Comparison of ENCODE assay signal across 15 cellular contexts in the genomic region with DNA sequence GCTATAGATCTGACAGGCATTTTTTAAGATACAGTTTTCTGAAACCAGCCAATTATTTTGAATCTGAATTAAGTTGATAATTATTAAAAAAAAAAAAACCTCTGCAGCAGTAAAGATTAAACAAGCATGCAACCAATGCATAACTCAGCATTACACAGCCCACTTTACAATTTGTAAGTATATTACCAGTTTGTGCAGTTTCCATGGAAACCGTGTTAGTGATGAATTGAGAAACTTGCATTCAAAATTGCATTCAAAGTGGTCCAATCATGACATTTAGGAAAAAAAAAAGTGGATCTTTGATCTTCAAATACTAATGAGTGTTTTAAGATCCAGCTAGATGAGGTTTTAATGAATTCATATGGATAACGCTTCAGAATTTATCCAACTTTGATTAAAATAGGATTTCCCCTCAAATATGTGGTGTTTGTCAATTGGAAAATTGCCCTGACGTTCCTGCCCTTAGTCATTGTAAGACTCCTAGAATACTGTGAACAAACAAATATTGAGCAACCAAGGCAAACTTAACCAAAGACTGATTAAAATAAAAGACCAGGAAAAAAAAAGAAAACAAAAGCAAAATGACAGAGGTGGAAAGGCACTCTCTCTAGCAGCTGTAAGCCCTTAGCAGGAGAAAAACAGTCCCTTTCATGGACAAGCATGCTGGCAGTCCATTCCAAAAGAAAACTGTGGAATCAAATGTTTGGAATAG.
DNase-seq lines count a peak whose midpoint lies in the region; ATAC-seq and TF ChIP-seq lines count a peak whose summit lies in the region.
"Had no signal": no experiment of that assay in that cellular context is flagged by ENCODE, and none has a peak within 500 bp of the region (broad histone marks: within the 10 kb centered on the region; RNA-seq: fewer than 3 reads in every experiment).

No MANE protein-coding gene starts in this region.

- TF ChIP-seq CTCF in brain (conservative IDR thresholded peaks at IDR 0.05) (no peak), hepatocyte (IDR thresholded peaks at IDR 0.05; ENCODE audit: poor library complexity) (no peak), ascending aorta (IDR thresholded peaks at IDR 0.05) (no peak)

- 69% methylated on average over 3 of the region's 3 CpGs for WGBS in hepatocyte (ENCODE audit: low lambda C conversion rate, missing lambda C conversion rate)

- H2AFZ ChIP-seq in ACC112 (ENCODE audit: low read length, unreplicated experiment) (peak overlapping the region; percentile 28), hepatocyte (no peak overlapping the region)
- H2AFZ ChIP-seq: PC-9 had no signal

- no peaks in the 10 kb centered on the region for H3K27me3 Mint-ChIP-seq in brain

- H3K9me3 Mint-ChIP-seq in brain = no peaks in the 10 kb centered on the region

- H3K4me3 ChIP-seq in ACC112 (ENCODE audit: low read depth, low read length) = peak overlapping the region; percentile 23; the same call in 1 of the 2 replicates
- no peak overlapping the region for H3K4me3 ChIP-seq in hepatocyte
- no peak overlapping the region for H3K4me3 ChIP-seq in ascending aorta
- H3K4me3 ChIP-seq: PC-9 had no signal

- H3K4me1 ChIP-seq in ACC112 (ENCODE audit: control insufficient read depth, insufficient read depth, low read length, unreplicated experiment) (peaks cover 10% of the 10 kb centered on the region), hepatocyte (ENCODE audit: insufficient read depth) (no peaks in the 10 kb centered on the region), ascending aorta (no peaks in the 10 kb centered on the region)
- H3K4me1 ChIP-seq: foreskin keratinocyte had no signal

- ATAC-seq in GM21825 (IDR thresholded peaks at IDR 0.05; ENCODE audit: unreplicated experiment) = no peak
- ATAC-seq: foreskin keratinocyte had no signal

- H3K27me3 ChIP-seq in ACC112 (ENCODE audit: insufficient read depth, low read length) = no peaks in the 10 kb centered on the region
- no peaks in the 10 kb centered on the region for H3K27me3 ChIP-seq in hepatocyte
- no peaks in the 10 kb centered on the region for H3K27me3 ChIP-seq in ascending aorta
- H3K27me3 ChIP-seq: foreskin keratinocyte had no signal

- H3K36me3 ChIP-seq in ACC112 (ENCODE audit: insufficient read depth, low read length) (no peaks in the 10 kb centered on the region), hepatocyte (replicated peaks; ENCODE audit: insufficient read depth, low read depth) (no peaks in the 10 kb centered on the region), ascending aorta (no peaks in the 10 kb centered on the region)

- H3K4me1 Mint-ChIP-seq in brain = peaks cover 68% of the 10 kb centered on the region

- H3K9me2 ChIP-seq in hepatocyte (replicated peaks; ENCODE audit: insufficient read depth) = no peaks in the 10 kb centered on the region
- H3K9me2 ChIP-seq: SK-N-SH had no signal

- H3K9me3 ChIP-seq in hepatocyte (ENCODE audit: low read depth) = no peaks in the 10 kb centered on the region
- no peaks in the 10 kb centered on the region for H3K9me3 ChIP-seq in ascending aorta
- H3K9me3 ChIP-seq: SK-N-SH had no signal

- H3K36me3 Mint-ChIP-seq in brain = peaks cover 24% of the 10 kb centered on the region

- H3K4me2 ChIP-seq in hepatocyte = peak overlapping the region; percentile 12
- H3K4me2 ChIP-seq: PC-9, SK-N-SH had no signal

- peak overlapping the region; percentile 10 to 93 (median 28) for H3K27ac Mint-ChIP-seq in brain

- intact Hi-C loops in ascending aorta (cut with DNase I) = no loop called here

- H4K20me1 ChIP-seq in hepatocyte (ENCODE audit: insufficient read depth, poor library complexity, severe bottlenecking) = no peaks in the 10 kb centered on the region

- H3K27ac ChIP-seq in ACC112 (ENCODE audit: low read depth, low read length) (peak overlapping the region; percentile 67), hepatocyte (peak overlapping the region; percentile 52), ascending aorta (no peak overlapping the region)
- H3K27ac ChIP-seq: foreskin keratinocyte, PC-9 had no signal

- DNase-seq in GM04504 (ENCODE audit: low read depth) = peak; percentile 64
- DNase-seq in hepatocyte (ENCODE audit: low spot score) = no peak
- DNase-seq in ascending aorta (ENCODE audit: low spot score in 2 of 2) = no peak
- no peak for DNase-seq in GOT3 (lab: John Stamatoyannopoulos, UW)
- DNase-seq in activated effector memory CD4-positive, alpha-beta T cell treated with anti-CD3 and anti-CD28 coated beads, Interleukin-2, amount 50 U/mL, for 16 hours = no peak
- DNase-seq: activated CD4-positive, alpha-beta T cell treated with anti-CD3 and anti-CD28 coated beads for 48 hours; activated CD8-positive, alpha-beta memory T cell treated with anti-CD3 and anti-CD28 coated beads, Interleukin-2, amount 50 U/mL, for 48 hours; activated naive CD4-positive, alpha-beta T cell treated with Interleukin-2 at 50 U/mL for 16 hours; foreskin keratinocyte; NCI-H2107; SK-N-SH had no signal

- no peaks in the 10 kb centered on the region for H3K79me2 ChIP-seq in ACC112 (ENCODE audit: control insufficient read depth, insufficient read depth, low read length, unreplicated experiment)
- H3K79me2 ChIP-seq in hepatocyte = no peaks in the 10 kb centered on the region

- no peak overlapping the region for H3K4me3 Mint-ChIP-seq in brain

Comparison
In these comparisons a context has a peak if more than half of its experiments do, and no peak if none do; other contexts are left out.
1. H3K27ac ChIP-seq: peak in ACC112 (single experiment) and hepatocyte (single experiment); none in ascending aorta (0 of 2).